In the genomic region with DNA sequence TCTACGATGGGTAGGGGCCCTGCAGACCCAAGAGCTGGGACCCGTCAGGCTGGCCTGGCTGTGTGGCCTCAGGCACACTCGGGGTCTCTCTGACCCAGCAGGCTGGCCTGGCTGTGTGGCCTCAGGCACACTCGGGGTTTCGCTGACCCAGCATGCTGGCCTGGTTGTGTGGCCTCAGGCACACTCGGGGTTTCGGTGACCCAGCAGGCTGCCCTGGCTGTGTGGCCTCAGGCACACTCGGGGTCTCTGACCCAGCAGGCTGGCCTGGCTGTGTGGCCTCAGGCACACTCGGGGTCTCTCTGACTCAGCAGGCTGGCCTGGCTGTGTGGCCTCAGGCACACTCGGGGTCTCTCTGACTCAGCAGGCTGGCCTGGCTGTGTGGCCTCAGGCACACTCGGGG, we compare ENCODE assay signal across 7 cellular contexts. TPM values are rescaled to one million over a fixed set of nuclear protein-coding genes. Genes with fewer than 3 reads are reported as not detected.
"Had no signal": no experiment of that assay in that cellular context is flagged by ENCODE, and none has a peak within 500 bp of the region (broad histone marks: within the 10 kb centered on the region; RNA-seq: fewer than 3 reads in every experiment).

No MANE protein-coding gene starts in this region.

RNA-seq across cellular contexts. Expression of a gene that starts 34.3 kb away (rescaled TPM):
- total RNA-seq: GM23248, GM23338, H1, H7, H9 had no signal
- polyA plus RNA-seq: GM23248, H1 had no signal

RNA-seq across cellular contexts. Expression of a gene that starts 37.9 kb away (rescaled TPM):
- polyA plus RNA-seq: GM23248 had no signal

RNA-seq across cellular contexts. Expression of a gene that starts 39.2 kb away (rescaled TPM):
- total RNA-seq: GM23248, GM23338, H1, H7, H9, HFFc6 had no signal
- polyA plus RNA-seq: GM23248 had no signal

RNA-seq across cellular contexts. Expression of a gene that starts 49.7 kb away (rescaled TPM):
- total RNA-seq: GM23248, GM23338, H1, H4, H7, H9, HFFc6 had no signal
- polyA plus RNA-seq: GM23248, GM23338 had no signal
